In genomic region chr10:95295031-95295755, GRCh38 we compare ENCODE assay signal across 9 cellular contexts. TPM values are rescaled to one million over a fixed set of nuclear protein-coding genes. Genes with fewer than 3 reads are reported as not detected.
DNase-seq lines count a peak whose midpoint lies in the region; ATAC-seq, FAIRE-seq and TF ChIP-seq lines count a peak whose summit lies in the region.
"Had no signal": no experiment of that assay in that cellular context is flagged by ENCODE, and none has a peak within 500 bp of the region (broad histone marks: within the 10 kb centered on the region; RNA-seq: fewer than 3 reads in every experiment).

No MANE protein-coding gene starts in this region.

- no peaks in the 10 kb centered on the region for H3K27me3 ChIP-seq in keratinocyte (ENCODE audit: control insufficient read depth, extremely low read depth, insufficient read depth, low read length)

- TF ChIP-seq CTCF in keratinocyte (optimal IDR thresholded peaks at IDR 0.05 in 1 of 3, IDR thresholded peaks at IDR 0.05 in 1 of 3, conservative IDR thresholded peaks at IDR 0.05 in 1 of 3; ENCODE audit: extremely low read depth in 1 of 3, insufficient read depth in 2 of 3, low read length in 3 of 3), result no peak

- no peaks in the 10 kb centered on the region for H4K20me1 ChIP-seq in keratinocyte (ENCODE audit: control insufficient read depth, extremely low read depth, insufficient read depth, low read length)

- peak overlapping the region; percentile 78 for H3K4me3 Mint-ChIP-seq in activated naive CD8-positive, alpha-beta T cell treated with anti-CD3 and anti-CD28 coated beads, Interleukin-2, amount 10 ng/mL, durations not matched to agents 7 days and 5 days

- peaks cover 27% of the 10 kb centered on the region for H3K27me3 Mint-ChIP-seq in activated naive CD8-positive, alpha-beta T cell treated with anti-CD3 and anti-CD28 coated beads, Interleukin-2, amount 10 ng/mL, durations not matched to agents 7 days and 5 days

- H3K9me3 Mint-ChIP-seq in activated naive CD8-positive, alpha-beta T cell treated with anti-CD3 and anti-CD28 coated beads, Interleukin-2, amount 10 ng/mL, durations not matched to agents 7 days and 5 days, result no peaks in the 10 kb centered on the region

- H2AFZ ChIP-seq in keratinocyte (ENCODE audit: control insufficient read depth, low read length), result peak overlapping the region; percentile 90

- no peaks in the 10 kb centered on the region for H3K9me1 ChIP-seq in keratinocyte (ENCODE audit: control insufficient read depth, extremely low read depth, insufficient read depth, low read length)

- H3K27ac ChIP-seq in keratinocyte (ENCODE audit: control insufficient read depth, insufficient read depth, low read length), result peak overlapping the region; percentile 86
- H3K27ac ChIP-seq: SK-N-MC had no signal

- peak overlapping the region; percentile 79 for H3K9ac ChIP-seq in keratinocyte (ENCODE audit: control insufficient read depth, extremely low read depth, insufficient read depth, low read length)

- no peaks in the 10 kb centered on the region for H3K36me3 ChIP-seq in keratinocyte (ENCODE audit: control insufficient read depth in 2 of 2, extremely low read depth in 1 of 2, insufficient read depth in 2 of 2, low read length in 2 of 2)

- H3K9me3 ChIP-seq in keratinocyte (ENCODE audit: control insufficient read depth, low read depth, low read length), result no peaks in the 10 kb centered on the region

- peak overlapping the region; percentile 21 to 67 (median 61) for H3K4me3 ChIP-seq in keratinocyte (ENCODE audit: control insufficient read depth in 2 of 3, extremely low read depth in 1 of 3, insufficient read depth in 2 of 3, low read depth in 1 of 3, low read length in 3 of 3)
- H3K4me3 ChIP-seq: SK-N-MC had no signal

- ATAC-seq in HG03175 (IDR thresholded peaks at IDR 0.05; ENCODE audit: unreplicated experiment), result peak; percentile 75
- ATAC-seq in activated naive CD8-positive, alpha-beta T cell treated with anti-CD3 and anti-CD28 coated beads, Interleukin-2, amount 10 ng/mL, durations not matched to agents 7 days and 5 days (ENCODE audit: low read depth), result peak; percentile 79

- H3K4me2 ChIP-seq in keratinocyte (ENCODE audit: control insufficient read depth, extremely low read depth, insufficient read depth, low read depth, low read length), result peak overlapping the region; percentile 92

- peaks cover 6% of the 10 kb centered on the region for H3K79me2 ChIP-seq in keratinocyte (ENCODE audit: control insufficient read depth, insufficient read depth, low read length)

- FAIRE-seq in keratinocyte (lab: Jason Lieb, UNC), result peak; percentile 76

- peaks cover 15% of the 10 kb centered on the region for H3K4me1 ChIP-seq in keratinocyte (ENCODE audit: control insufficient read depth, extremely low read depth, insufficient read depth, low read length)

- peaks cover 33% of the 10 kb centered on the region for H3K4me1 Mint-ChIP-seq in activated naive CD8-positive, alpha-beta T cell treated with anti-CD3 and anti-CD28 coated beads, Interleukin-2, amount 10 ng/mL, durations not matched to agents 7 days and 5 days

- POLR2A ChIA-PET in activated naive CD8-positive, alpha-beta T cell treated with anti-CD3 and anti-CD28 coated beads, Interleukin-2, amount 10 ng/mL, durations not matched to agents 7 days and 5 days (lab: Charles Lee), result interaction anchor here (1.6 to 2.1 kb wide), 2 partner anchors 9 to 750 kb away, joined by 5 to 8 read pairs; partner anchors contain the start of gene HELLS

- DNase-seq in COLO668 (lab: John Stamatoyannopoulos, UW; ENCODE audit: unreplicated experiment) (peak; percentile 81), GM19238 (ENCODE audit: insufficient read length, low spot score) (peak; percentile 67), NCI-H774 (lab: John Stamatoyannopoulos, UW) (peak; percentile 25), keratinocyte (ENCODE audit: low read depth, low spot score) (no peak), nucleus accumbens (lab: John Stamatoyannopoulos, UW) (no peak)
- DNase-seq in activated naive CD8-positive, alpha-beta T cell treated with anti-CD3 and anti-CD28 coated beads, Interleukin-2, amount 10 ng/mL, durations not matched to agents 7 days and 5 days, result peak; percentile 78
- DNase-seq in stimulated activated CD4-positive, alpha-beta T cell treated with anti-CD3 and anti-CD28 coated beads, TNF-alpha, amount 100 ng/mL, for 48 hours (ENCODE audit: low read depth in 3 of 3), result peak in 2 of 3 donors; percentile 8 to 32

- H3K36me3 Mint-ChIP-seq in activated naive CD8-positive, alpha-beta T cell treated with anti-CD3 and anti-CD28 coated beads, Interleukin-2, amount 10 ng/mL, durations not matched to agents 7 days and 5 days, result peaks cover 1% of the 10 kb centered on the region

- dilution Hi-C loops in keratinocyte (cut with MboI; ENCODE audit: extremely low pct_ligation_motif_present, low sequenced_read_pairs), result no loop called here

- H3K27ac Mint-ChIP-seq in activated naive CD8-positive, alpha-beta T cell treated with anti-CD3 and anti-CD28 coated beads, Interleukin-2, amount 10 ng/mL, durations not matched to agents 7 days and 5 days, result peak overlapping the region; percentile 80

RNA-seq across cellular contexts. Expression of gene PDLIM1, which starts 4.4 kb away (rescaled TPM):
- total RNA-seq in activated naive CD8-positive, alpha-beta T cell treated with anti-CD3 and anti-CD28 coated beads, Interleukin-2, amount 10 ng/mL, durations not matched to agents 7 days and 5 days, result 10 to 100 TPM; 10.0 to 11.7 TPM
- polyA plus RNA-seq in keratinocyte, result 200 to 450 TPM (median 298 TPM) in 3 replicates
- 152 TPM for polyA plus RNA-seq in keratinocyte (2011; ENCODE audit: low read depth)
- polyA plus RNA-seq in keratinocyte (2011; cell fraction: cytosol; rRNA removed), result 550 and 564 TPM in 2 replicates
- polyA plus RNA-seq in keratinocyte (2011; cell fraction: nucleus; rRNA removed), result 299 and 342 TPM in 2 replicates
- 367 and 421 TPM in 2 replicates for polyA plus RNA-seq in keratinocyte (2012; ENCODE audit: low replicate concordance)
- 372 to 462 TPM (median 381 TPM) in 3 replicates for polyA minus RNA-seq in keratinocyte
- 329 TPM for polyA minus RNA-seq in keratinocyte (2011; cell fraction: cytosol; rRNA and poly(A)+ RNA removed)
- 92.1 and 192 TPM in 2 replicates for polyA minus RNA-seq in keratinocyte (2011; cell fraction: nucleus; rRNA and poly(A)+ RNA removed)

Comparison
In these comparisons a context has a peak if more than half of its experiments do, and no peak if none do; other contexts are left out.
1. DNase-seq: peak in COLO668 (single experiment), GM19238 (single experiment), NCI-H774 (single experiment), activated naive CD8-positive, alpha-beta T cell treated with anti-CD3 and anti-CD28 coated beads, Interleukin-2, amount 10 ng/mL, durations not matched to agents 7 days and 5 days (single experiment) and stimulated activated CD4-positive, alpha-beta T cell treated with anti-CD3 and anti-CD28 coated beads, TNF-alpha, amount 100 ng/mL, for 48 hours (2 of 3); none in keratinocyte (single experiment) and nucleus accumbens (0 of 56).